In the genomic region with DNA sequence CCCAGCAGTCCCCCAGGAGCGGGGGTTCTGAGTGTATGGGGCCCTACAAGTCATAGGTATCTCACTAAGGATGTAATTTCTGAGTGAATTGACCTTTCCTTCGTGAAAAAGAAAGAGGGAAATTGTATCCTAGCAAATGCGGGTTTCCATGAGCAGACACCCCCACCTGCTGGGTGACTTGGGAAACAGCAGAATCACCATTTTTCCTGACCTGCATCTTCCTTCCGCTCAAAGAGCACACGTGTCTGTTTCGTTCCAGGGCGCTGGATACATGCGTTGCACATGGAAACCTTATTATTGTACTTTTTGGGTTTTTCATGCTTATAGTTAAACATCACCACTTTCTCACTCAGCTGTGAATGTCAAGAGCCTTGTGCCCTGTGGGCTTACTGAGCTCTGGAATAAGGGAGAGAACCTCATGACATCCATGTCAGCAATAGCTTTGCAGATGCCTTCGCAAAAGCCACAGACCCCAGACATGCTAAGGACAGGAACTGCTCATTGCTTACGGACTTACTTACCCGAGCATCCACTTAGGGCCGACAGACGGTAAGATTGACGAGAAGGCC, we compare ENCODE assay signal across 8 cellular contexts.
A peak's percentile ranks its signal among the peaks of the same experiment; 100 is the strongest.
DNase-seq lines count a peak whose midpoint lies in the region; ATAC-seq, FAIRE-seq and TF ChIP-seq lines count a peak whose summit lies in the region.

No MANE protein-coding gene starts in this region.

- H3K9me3 ChIP-seq in H9 (ENCODE audit: control insufficient read depth, low read depth, low read length) (no peaks in the 10 kb centered on the region), astrocyte (ENCODE audit: insufficient read depth, low read depth, low read length) (no peaks in the 10 kb centered on the region)

- no peaks in the 10 kb centered on the region for H3K9me3 Mint-ChIP-seq in H9
- no peaks in the 10 kb centered on the region for H3K9me3 Mint-ChIP-seq in astrocyte (ENCODE audit: unreplicated experiment)

- H3K9ac ChIP-seq in H9 (ENCODE audit: extremely low read depth, insufficient read length, low read length) (no peak overlapping the region), astrocyte (ENCODE audit: low read length) (no peak overlapping the region)

- TF ChIP-seq CTCF in H9 (conservative IDR thresholded peaks at IDR 0.05) (peak; percentile 90), astrocyte (IDR thresholded peaks at IDR 0.05; ENCODE audit: insufficient read depth, low read depth, low read length) (peak; percentile 95)

- H3K79me1 ChIP-seq in H9 (ENCODE audit: insufficient read depth, low read depth, low read length, poor library complexity, severe bottlenecking): no peaks in the 10 kb centered on the region

- H3K36me3 Mint-ChIP-seq in H9 (ENCODE audit: insufficient read depth in 1 of 3, low read depth in 3 of 3) (no peaks in the 10 kb centered on the region), astrocyte (ENCODE audit: low read depth, unreplicated experiment) (no peaks in the 10 kb centered on the region)

- H3K27me3 Mint-ChIP-seq in H9 (ENCODE audit: low read depth) (peaks cover 8% of the 10 kb centered on the region), astrocyte (ENCODE audit: low read depth, unreplicated experiment) (peaks cover 12% of the 10 kb centered on the region)

- WGBS in H9 (ENCODE audit: extremely low coverage, insufficient read length, low lambda C conversion rate): no CpG with 5 or more reads among the region's 14 CpGs

- H2BK20ac ChIP-seq in H9 (ENCODE audit: low read depth, low read length, poor library complexity, severe bottlenecking): no peak overlapping the region

- no peak overlapping the region for H4K8ac ChIP-seq in H9 (replicated peaks; ENCODE audit: insufficient read length, low read depth, low read length)

- no peak overlapping the region for H3K4me3 Mint-ChIP-seq in H9
- H3K4me3 Mint-ChIP-seq in astrocyte (ENCODE audit: unreplicated experiment): no peak overlapping the region

- ATAC-seq in HG03457 (IDR thresholded peaks at IDR 0.05; ENCODE audit: unreplicated experiment): no peak
- ATAC-seq in HG02798 (IDR thresholded peaks at IDR 0.05; ENCODE audit: poor library complexity, unreplicated experiment): no peak

- H4K5ac ChIP-seq in H9 (ENCODE audit: insufficient read length, low read depth, low read length): no peak overlapping the region

- no peaks in the 10 kb centered on the region for H3K79me2 ChIP-seq in H9 (ENCODE audit: insufficient read depth, low read length)
- H3K79me2 ChIP-seq in astrocyte (ENCODE audit: insufficient read depth, low read length): no peaks in the 10 kb centered on the region

- H3K18ac ChIP-seq in H9 (ENCODE audit: insufficient read length, low read depth, low read length): no peak overlapping the region

- no peak overlapping the region for H3K14ac ChIP-seq in H9 (ENCODE audit: insufficient read depth, low read length)

- H3K27me3 ChIP-seq in H9 (ENCODE audit: insufficient read depth, low read length) (no peaks in the 10 kb centered on the region), astrocyte (ENCODE audit: insufficient read depth, low read length) (no peaks in the 10 kb centered on the region)

- H3T11ph ChIP-seq in H9 (ENCODE audit: low read length): no peak overlapping the region

- H3K23me2 ChIP-seq in H9 (ENCODE audit: insufficient read length, low read depth, low read length, poor library complexity, severe bottlenecking): no peaks in the 10 kb centered on the region

- no peak overlapping the region for H2BK120ac ChIP-seq in H9 (ENCODE audit: low read depth, low read length, poor library complexity, severe bottlenecking)

- H3K4me1 Mint-ChIP-seq in H9: peaks cover 0 to 5% of the 10 kb centered on the region in 2 experiments; a peak in 1 of 4 replicates
- peaks cover 3% of the 10 kb centered on the region for H3K4me1 Mint-ChIP-seq in astrocyte (ENCODE audit: low read depth, unreplicated experiment)

- H3K36me3 ChIP-seq in astrocyte (ENCODE audit: insufficient read depth, low read length): no peaks in the 10 kb centered on the region

- H3K4me1 ChIP-seq in H9 (ENCODE audit: insufficient read depth, low read length) (no peaks in the 10 kb centered on the region), astrocyte (ENCODE audit: insufficient read depth, low read length) (peaks cover 3% of the 10 kb centered on the region)

- H4K91ac ChIP-seq in H9 (ENCODE audit: insufficient read length, low read depth, low read length): no peak overlapping the region

- no peak overlapping the region for H2BK12ac ChIP-seq in H9 (ENCODE audit: insufficient read length, low read depth, low read length)

- no peak overlapping the region for H2BK15ac ChIP-seq in H9 (ENCODE audit: low read depth, low read length)

- H3K4me2 ChIP-seq in H9 (ENCODE audit: insufficient read depth, insufficient read length, low read length) (no peak overlapping the region), astrocyte (ENCODE audit: low read length) (peak overlapping the region; percentile 5)

- FAIRE-seq in astrocyte (lab: Jason Lieb, UNC) (peak; percentile 58), islet of Langerhans (lab: Jason Lieb, UNC) (peak; percentile 99)

- H2AK5ac ChIP-seq in H9 (ENCODE audit: insufficient read length, low read length): no peak overlapping the region

- no peak overlapping the region for H3K4ac ChIP-seq in H9 (ENCODE audit: low read depth, low read length)

- no peak overlapping the region for H3K4me3 ChIP-seq in astrocyte (ENCODE audit: insufficient read depth, low read depth, low read length)

- H2BK5ac ChIP-seq in H9 (ENCODE audit: insufficient read length, low read length): no peak overlapping the region

- H3K27ac Mint-ChIP-seq in H9 (peak overlapping the region in 1 of 3 experiments; percentile 39; a peak in 1 of 7 replicates), astrocyte (ENCODE audit: unreplicated experiment) (no peak overlapping the region)

- H3K23ac ChIP-seq in H9 (ENCODE audit: insufficient read length, low read depth, low read length): no peak overlapping the region

- no peak overlapping the region for H3K56ac ChIP-seq in H9 (ENCODE audit: insufficient read length, low read depth, low read length)

- DNase-seq in CD1c-positive myeloid dendritic cell (ENCODE audit: extremely low spot score) (peak; percentile 37), H9 (peak; percentile 46), NCI-H774 (lab: John Stamatoyannopoulos, UW) (peak; percentile 38), astrocyte (ENCODE audit: low read depth) (peak; percentile 34)
- DNase-seq in stimulated activated CD4-positive, alpha-beta T cell treated with anti-CD3 and anti-CD28 coated beads, Interleukin-4, amount 100 ng/mL, for 1 hour: peak; percentile 26

- H2AFZ ChIP-seq in H9 (ENCODE audit: low read length) (no peak overlapping the region), astrocyte (ENCODE audit: low read depth, low read length) (peak overlapping the region; percentile 13)

- H3K27ac ChIP-seq in H9 (ENCODE audit: insufficient read length, low read depth, low read length): no peak overlapping the region
- no peak overlapping the region for H3K27ac ChIP-seq in astrocyte (ENCODE audit: low read depth, low read length)

- H4K20me1 ChIP-seq in H9 (ENCODE audit: control insufficient read depth, insufficient read depth, insufficient read length) (peaks cover 2% of the 10 kb centered on the region), astrocyte (ENCODE audit: insufficient read depth, low read length) (no peaks in the 10 kb centered on the region)
